Comparison of ENCODE assay signal across 15 cellular contexts in the genomic region with DNA sequence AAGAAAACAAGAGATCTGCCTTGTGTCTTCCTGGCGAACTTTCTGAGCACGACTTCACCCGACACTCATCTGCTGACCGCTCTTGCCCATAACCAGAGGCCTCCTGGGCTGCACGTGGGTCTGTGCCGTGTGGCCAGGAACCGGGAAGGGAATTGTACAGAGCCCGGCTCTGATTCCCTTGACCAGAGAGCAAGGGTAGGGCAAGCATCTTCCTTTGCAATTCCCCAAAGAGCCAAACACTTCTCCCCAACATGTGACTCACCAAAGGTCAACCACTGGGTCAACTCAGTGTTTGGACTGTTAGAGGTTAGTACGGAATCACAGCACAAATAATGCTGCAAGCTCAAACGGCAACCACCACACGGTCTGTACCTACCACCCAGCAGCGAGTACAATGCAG. TPM values are rescaled to one million over a fixed set of nuclear protein-coding genes. Genes with fewer than 3 reads are reported as not detected.
DNase-seq lines count a peak whose midpoint lies in the region; ATAC-seq, FAIRE-seq and TF ChIP-seq lines count a peak whose summit lies in the region.
"Had no signal": no experiment of that assay in that cellular context is flagged by ENCODE, and none has a peak within 500 bp of the region (broad histone marks: within the 10 kb centered on the region; RNA-seq: fewer than 3 reads in every experiment).

No MANE protein-coding gene starts in this region.

- H3K9me3 ChIP-seq in endothelial cell of umbilical vein (replicated peaks; ENCODE audit: control insufficient read depth, insufficient read depth, low read length) (no peaks in the 10 kb centered on the region), aorta (ENCODE audit: control insufficient read depth, low read length) (no peaks in the 10 kb centered on the region), HAP-1 (no peaks in the 10 kb centered on the region), trophoblast cell (ENCODE audit: insufficient read depth, low read depth, low read length) (peaks cover 4% of the 10 kb centered on the region)
- H3K9me3 ChIP-seq in naive thymus-derived CD4-positive, alpha-beta T cell (ENCODE audit: control insufficient read depth in 2 of 3, low read length in 3 of 3): no peaks in the 10 kb centered on the region
- H3K9me3 ChIP-seq: adrenal gland, BLaER1, heart left ventricle had no signal

- H3K4me3 Mint-ChIP-seq in activated naive CD4-positive, alpha-beta T cell treated with anti-CD3 and anti-CD28 coated beads, Interleukin-2, amount 50 U/mL, for 24 hours: peak overlapping the region; percentile 51
- H3K4me3 Mint-ChIP-seq in naive thymus-derived CD4-positive, alpha-beta T cell: peak overlapping the region in 7 of 10 donors; percentile 71 to 82 (median 81)

- no peaks in the 10 kb centered on the region for H3K9me1 ChIP-seq in endothelial cell of umbilical vein (replicated peaks; ENCODE audit: control insufficient read depth, extremely low read depth, insufficient read depth, low read length)

- H2AK5ac ChIP-seq in trophoblast cell (ENCODE audit: low read length): no peak overlapping the region

- no peaks in the 10 kb centered on the region for H3K27me3 ChIP-seq in endothelial cell of umbilical vein (ENCODE audit: control insufficient read depth in 2 of 2, insufficient read depth in 2 of 2, low read length in 2 of 2)
- H3K27me3 ChIP-seq in naive thymus-derived CD4-positive, alpha-beta T cell (ENCODE audit: control insufficient read depth in 2 of 2, insufficient read depth in 2 of 2, low read length in 2 of 2): no peaks in the 10 kb centered on the region
- no peaks in the 10 kb centered on the region for H3K27me3 ChIP-seq in aorta (ENCODE audit: control insufficient read depth in 1 of 2, insufficient read depth in 2 of 2, low read length in 1 of 2)
- H3K27me3 ChIP-seq in HAP-1 (ENCODE audit: low read depth): no peaks in the 10 kb centered on the region
- H3K27me3 ChIP-seq in trophoblast cell (ENCODE audit: insufficient read depth, low read length): no peaks in the 10 kb centered on the region
- H3K27me3 ChIP-seq: adrenal gland, heart left ventricle had no signal

- peaks cover 17% of the 10 kb centered on the region for H3K4me1 Mint-ChIP-seq in activated naive CD4-positive, alpha-beta T cell treated with anti-CD3 and anti-CD28 coated beads, Interleukin-2, amount 50 U/mL, for 24 hours
- peaks cover 0 to 80% (median 60%) of the 10 kb centered on the region in 7 donors for H3K4me1 Mint-ChIP-seq in naive thymus-derived CD4-positive, alpha-beta T cell

- H4K12ac ChIP-seq in trophoblast cell (ENCODE audit: low read depth, low read length): no peak overlapping the region

- H2AFZ ChIP-seq in endothelial cell of umbilical vein (ENCODE audit: low read depth, low read length): no peak overlapping the region
- no peak overlapping the region for H2AFZ ChIP-seq in trophoblast cell (ENCODE audit: insufficient read depth, low read length, poor library complexity)

- H2BK12ac ChIP-seq in trophoblast cell (ENCODE audit: low read length): no peak overlapping the region

- no peak overlapping the region for H4K8ac ChIP-seq in trophoblast cell (ENCODE audit: low read depth, low read length)

- TF ChIP-seq POLR2A in endothelial cell of umbilical vein (IDR thresholded peaks at IDR 0.05; ENCODE audit: low read depth, low read length): no peak

- no peak overlapping the region for H3K27ac Mint-ChIP-seq in activated naive CD4-positive, alpha-beta T cell treated with anti-CD3 and anti-CD28 coated beads, Interleukin-2, amount 50 U/mL, for 24 hours
- H3K27ac Mint-ChIP-seq in naive thymus-derived CD4-positive, alpha-beta T cell: peak overlapping the region in 3 of 9 donors; percentile 92 to 99 (median 93)

- no peak overlapping the region for H3K9ac ChIP-seq in endothelial cell of umbilical vein (replicated peaks; ENCODE audit: extremely low read depth, insufficient read depth, low read length)
- H3K9ac ChIP-seq in trophoblast cell (ENCODE audit: low read length): no peak overlapping the region
- H3K9ac ChIP-seq: BLaER1 had no signal

- intact Hi-C loops in endothelial cell of umbilical vein (cut with micrococcal nuclease) (no loop called here), aorta (cut with DNase I) (no loop called here)
- intact Hi-C loops in naive thymus-derived CD4-positive, alpha-beta T cell (cut with micrococcal nuclease): no loop called here

- POLR2A ChIA-PET in endothelial cell of umbilical vein (lab: Charles Lee): no interaction called here
- POLR2A ChIA-PET in naive thymus-derived CD4-positive, alpha-beta T cell (lab: Charles Lee): interaction anchor here (0.6 to 35.0 kb wide), 10 partner anchors 1 to 1266 kb away, joined by 3 to 4370 read pairs (median 9); partner anchors contain the start of gene KLF2

- H3K36me3 Mint-ChIP-seq in activated naive CD4-positive, alpha-beta T cell treated with anti-CD3 and anti-CD28 coated beads, Interleukin-2, amount 50 U/mL, for 24 hours: peaks cover 10% of the 10 kb centered on the region
- peaks cover 0 to 40% (median 4%) of the 10 kb centered on the region in 5 donors for H3K36me3 Mint-ChIP-seq in naive thymus-derived CD4-positive, alpha-beta T cell

- no peaks in the 10 kb centered on the region for H3K9me3 Mint-ChIP-seq in activated naive CD4-positive, alpha-beta T cell treated with anti-CD3 and anti-CD28 coated beads, Interleukin-2, amount 50 U/mL, for 24 hours
- peaks cover 0 to 5% (median 0%) of the 10 kb centered on the region in 11 donors for H3K9me3 Mint-ChIP-seq in naive thymus-derived CD4-positive, alpha-beta T cell

- H3K4me1 ChIP-seq in endothelial cell of umbilical vein (ENCODE audit: control insufficient read depth, extremely low read depth, insufficient read depth, low read length) (peaks cover 13% of the 10 kb centered on the region), aorta (ENCODE audit: control insufficient read depth in 1 of 2, insufficient read depth in 2 of 2, low read length in 2 of 2) (no peaks in the 10 kb centered on the region), HAP-1 (no peaks in the 10 kb centered on the region), trophoblast cell (ENCODE audit: control insufficient read depth in 1 of 2, insufficient read depth in 2 of 2, low read length in 2 of 2) (no peaks in the 10 kb centered on the region)
- peaks cover 91 to 92% of the 10 kb centered on the region in 2 donors for H3K4me1 ChIP-seq in naive thymus-derived CD4-positive, alpha-beta T cell (ENCODE audit: control insufficient read depth in 2 of 2, insufficient read depth in 2 of 2, low read length in 2 of 2)

- no peak for TF ChIP-seq CTCF in endothelial cell of umbilical vein (IDR thresholded peaks at IDR 0.05; ENCODE audit: extremely low read depth in 1 of 2, insufficient read depth in 1 of 2, low read depth in 1 of 2, low read length in 2 of 2)

- H2BK120ac ChIP-seq in trophoblast cell (ENCODE audit: insufficient read depth, low read length, poor library complexity): no peak overlapping the region

- 84 to 90% methylated on average over 12 of the region's 12 CpGs for WGBS in aorta, 2 donors
- no CpG with 5 or more reads among the region's 12 CpGs for WGBS in trophoblast cell (ENCODE audit: extremely low coverage, insufficient coverage, insufficient read length)

- no peak overlapping the region for H3K4ac ChIP-seq in trophoblast cell (ENCODE audit: low read depth, low read length)

- BruUV-seq in endothelial cell of umbilical vein (replicated peaks; lab: Mats Ljungman, UMichigan): no TSS peak

- H3K14ac ChIP-seq in trophoblast cell (ENCODE audit: low read length): no peak overlapping the region

- no peak for DNase-seq in activated naive CD4-positive, alpha-beta T cell treated with anti-CD3 and anti-CD28 coated beads, Interleukin-2, amount 50 U/mL, for 16 hours
- DNase-seq in endothelial cell of umbilical vein (ENCODE audit: low read depth, low spot score): peak; percentile 34
- no peak for DNase-seq in naive thymus-derived CD4-positive, alpha-beta T cell
- DNase-seq in aorta: peak in 1 of 2 donors; percentile 52
- DNase-seq in HAP-1 (ENCODE audit: low spot score in 2 of 2): no peak
- DNase-seq in NCI-H1092 (lab: John Stamatoyannopoulos, UW): no peak
- DNase-seq in trophoblast cell: no peak
- DNase-seq: NCI-H526 had no signal

- H3K4me3 ChIP-seq in endothelial cell of umbilical vein (replicated peaks in 1 of 3; ENCODE audit: insufficient read depth in 1 of 3, low read depth in 1 of 3, low read length in 3 of 3) (no peak overlapping the region), aorta (ENCODE audit: low read length in 2 of 2) (no peak overlapping the region), HAP-1 (no peak overlapping the region), trophoblast cell (ENCODE audit: low read depth, low read length) (no peak overlapping the region)
- H3K4me3 ChIP-seq in naive thymus-derived CD4-positive, alpha-beta T cell (ENCODE audit: low read length): peak overlapping the region; percentile 31
- H3K4me3 ChIP-seq: adrenal gland, BLaER1, GM12878, heart left ventricle had no signal

- peak; percentile 80 for FAIRE-seq in endothelial cell of umbilical vein (lab: Jason Lieb, UNC)
- FAIRE-seq: GM12878, TTC549 had no signal

- H3K36me3 ChIP-seq in endothelial cell of umbilical vein (ENCODE audit: control insufficient read depth in 2 of 2, extremely low read depth in 1 of 2, insufficient read depth in 2 of 2, low read length in 2 of 2): peaks cover 3 to 7% of the 10 kb centered on the region in 2 experiments
- H3K36me3 ChIP-seq in naive thymus-derived CD4-positive, alpha-beta T cell (ENCODE audit: control insufficient read depth in 2 of 3, insufficient read depth in 3 of 3, low read length in 3 of 3): no peaks in the 10 kb centered on the region
- no peaks in the 10 kb centered on the region for H3K36me3 ChIP-seq in aorta (ENCODE audit: control insufficient read depth in 1 of 2, insufficient read depth in 2 of 2, low read length in 1 of 2)
- H3K36me3 ChIP-seq in HAP-1 (replicated peaks): peaks cover 33% of the 10 kb centered on the region
- peaks cover 43 to 47% of the 10 kb centered on the region in 2 experiments for H3K36me3 ChIP-seq in trophoblast cell (ENCODE audit: control insufficient read depth in 1 of 2, insufficient read depth in 2 of 2, low read length in 2 of 2)

- in situ Hi-C loops in HAP-1 (cut with MboI; ENCODE audit: low sequenced_read_pairs): no loop called here

- ATAC-seq in naive thymus-derived CD4-positive, alpha-beta T cell: no peak
- ATAC-seq in aorta (ENCODE audit: low FRiP score): peak; percentile 27
- ATAC-seq: GM12878 had no signal

- H3K4me2 ChIP-seq in endothelial cell of umbilical vein (ENCODE audit: insufficient read depth, low read length) (no peak overlapping the region), trophoblast cell (ENCODE audit: low read length) (no peak overlapping the region)
- H3K4me2 ChIP-seq: BLaER1 had no signal

- H4K20me1 ChIP-seq in endothelial cell of umbilical vein (replicated peaks; ENCODE audit: control insufficient read depth, extremely low read depth, insufficient read depth, low read length): no peaks in the 10 kb centered on the region

- no peak overlapping the region for H3K23ac ChIP-seq in trophoblast cell (ENCODE audit: low read length)

- no peaks in the 10 kb centered on the region for H3K79me2 ChIP-seq in endothelial cell of umbilical vein (ENCODE audit: control insufficient read depth, insufficient read depth, low read length)
- H3K79me2 ChIP-seq in trophoblast cell (ENCODE audit: control insufficient read depth, insufficient read depth, low read length, poor library complexity): no peaks in the 10 kb centered on the region

- H2BK5ac ChIP-seq in trophoblast cell (ENCODE audit: low read depth, low read length, poor library complexity): no peak overlapping the region

- no peak overlapping the region for H3K18ac ChIP-seq in trophoblast cell (ENCODE audit: low read length)

- CTCF ChIA-PET in endothelial cell of umbilical vein (lab: Charles Lee): interaction anchor here (1.4 to 2.9 kb wide), 3 partner anchors 9 to 42 kb away, joined by 4 to 16 read pairs (median 11); no protein-coding TSS in a partner anchor
- CTCF ChIA-PET in naive thymus-derived CD4-positive, alpha-beta T cell (lab: Charles Lee): interaction anchor here (1.6 to 10.6 kb wide), 4 partner anchors 9 to 127 kb away, joined by 5 to 159 read pairs (median 72); no protein-coding TSS in a partner anchor

- no peaks in the 10 kb centered on the region for H3K27me3 Mint-ChIP-seq in activated naive CD4-positive, alpha-beta T cell treated with anti-CD3 and anti-CD28 coated beads, Interleukin-2, amount 50 U/mL, for 24 hours
- peaks cover 0 to 8% (median 0%) of the 10 kb centered on the region in 5 donors for H3K27me3 Mint-ChIP-seq in naive thymus-derived CD4-positive, alpha-beta T cell

- dilution Hi-C loops in endothelial cell of umbilical vein (cut with MboI; ENCODE audit: extremely low pct_ligation_motif_present, low sequenced_read_pairs): loop anchor here (25.0 kb wide), 1 partner anchor 161 kb away; no protein-coding TSS in a partner anchor

- no peak overlapping the region for H4K91ac ChIP-seq in trophoblast cell (ENCODE audit: low read depth, low read length)

- H3K27ac ChIP-seq in endothelial cell of umbilical vein (ENCODE audit: insufficient read depth, low read depth, low read length): no peak overlapping the region
- peak overlapping the region; percentile 99 for H3K27ac ChIP-seq in naive thymus-derived CD4-positive, alpha-beta T cell (ENCODE audit: low read depth, low read length)
- H3K27ac ChIP-seq in aorta (ENCODE audit: low read depth in 1 of 2, low read length in 2 of 2): no peak overlapping the region
- H3K27ac ChIP-seq in trophoblast cell (ENCODE audit: low read depth, low read length): no peak overlapping the region
- H3K27ac ChIP-seq: BLaER1, HL-60 had no signal

- no peaks in the 10 kb centered on the region for H3K79me1 ChIP-seq in trophoblast cell (ENCODE audit: low read length)

RNA-seq across cellular contexts. Expression of gene KLF2, which starts 48.9 kb away (rescaled TPM):
- total RNA-seq in endothelial cell of umbilical vein: 23.4 and 37.7 TPM in 2 replicates
- 30.3 and 30.6 TPM in 2 replicates for polyA plus RNA-seq in endothelial cell of umbilical vein
- 14.0 and 24.3 TPM in 2 replicates for polyA plus RNA-seq in endothelial cell of umbilical vein (2011; cell fraction: cytosol; rRNA removed)
- 54.3 and 60.2 TPM in 2 replicates for polyA plus RNA-seq in endothelial cell of umbilical vein (2011; cell fraction: nucleus; rRNA removed)
- polyA plus RNA-seq in endothelial cell of umbilical vein (2012): 30.3 and 45.3 TPM in 2 replicates
- 2.1 and 3.0 TPM in 2 replicates for polyA minus RNA-seq in endothelial cell of umbilical vein
- polyA minus RNA-seq in endothelial cell of umbilical vein (2011; cell fraction: cytosol; rRNA and poly(A)+ RNA removed): 2.5 TPM
- polyA minus RNA-seq in endothelial cell of umbilical vein (2011; cell fraction: nucleus; rRNA and poly(A)+ RNA removed): 15.2 and 55.6 TPM in 2 replicates
- total RNA-seq in naive thymus-derived CD4-positive, alpha-beta T cell: 100 to 1,000 TPM; 195 to 630 (median 466) TPM
- polyA plus RNA-seq in naive thymus-derived CD4-positive, alpha-beta T cell: 100 to 1,000 TPM; 119 to 149 TPM
- total RNA-seq in aorta: 100 to 1,000 TPM in 1 of 2 donors, 10 to 100 TPM in 1; 98.9 to 223 TPM
- polyA plus RNA-seq in aorta: 10 to 100 TPM in 1 of 2 donors, 1 to 10 TPM in 1; 4.8 to 12.4 TPM
- polyA plus RNA-seq in trophoblast cell (2013): 1.0 and 1.2 TPM in 2 replicates
